In the genomic region with DNA sequence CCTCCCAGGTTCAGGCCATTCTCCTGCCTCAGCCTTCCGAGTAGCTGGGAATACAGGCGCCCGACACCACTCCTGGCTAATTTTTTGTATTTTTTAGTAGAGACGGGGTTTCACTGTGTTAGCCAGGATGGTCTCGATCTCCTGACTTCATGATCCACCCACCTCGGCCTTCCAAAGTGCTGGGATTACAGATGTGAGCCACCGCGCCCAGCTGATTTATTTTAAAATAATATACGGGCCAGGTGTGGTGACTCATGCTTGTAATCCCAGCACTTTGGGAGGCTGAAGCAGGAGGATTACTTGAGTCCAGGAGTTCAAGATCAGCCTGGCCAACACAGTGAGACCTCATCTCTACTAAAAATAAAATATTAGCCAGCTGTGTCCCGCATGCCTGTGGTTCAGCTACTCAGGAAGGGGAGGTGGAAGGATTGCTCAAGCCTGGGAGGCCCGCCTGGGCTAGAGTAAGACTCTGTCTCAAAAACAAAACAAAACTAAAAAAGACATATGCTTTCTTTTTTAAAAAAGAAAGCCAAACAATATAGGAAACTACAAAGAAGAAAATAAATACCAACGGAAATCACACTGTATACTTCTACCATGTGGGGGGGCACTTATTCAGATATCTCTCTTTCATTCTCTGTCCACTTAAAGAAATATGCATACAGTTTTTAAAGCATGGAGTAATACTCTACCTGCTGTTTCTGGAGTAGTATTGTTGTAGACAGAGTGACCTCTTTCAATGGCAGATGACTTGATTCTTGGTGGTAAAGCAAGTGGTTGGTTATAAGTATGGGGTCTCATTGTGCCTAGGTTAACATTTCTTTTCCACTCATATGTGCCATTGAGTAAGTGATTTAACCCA, we compare ENCODE assay signal across 1 cellular context.
TF ChIP-seq lines count a peak whose summit lies in the region.

No MANE protein-coding gene starts in this region.

TF ChIP-seq in HepG2, 621 proteins besides CTCF, POLR2A, EP300 and RAD21 (continued from another document and continues in another):
- TF ChIP-seq, protein P1, sequence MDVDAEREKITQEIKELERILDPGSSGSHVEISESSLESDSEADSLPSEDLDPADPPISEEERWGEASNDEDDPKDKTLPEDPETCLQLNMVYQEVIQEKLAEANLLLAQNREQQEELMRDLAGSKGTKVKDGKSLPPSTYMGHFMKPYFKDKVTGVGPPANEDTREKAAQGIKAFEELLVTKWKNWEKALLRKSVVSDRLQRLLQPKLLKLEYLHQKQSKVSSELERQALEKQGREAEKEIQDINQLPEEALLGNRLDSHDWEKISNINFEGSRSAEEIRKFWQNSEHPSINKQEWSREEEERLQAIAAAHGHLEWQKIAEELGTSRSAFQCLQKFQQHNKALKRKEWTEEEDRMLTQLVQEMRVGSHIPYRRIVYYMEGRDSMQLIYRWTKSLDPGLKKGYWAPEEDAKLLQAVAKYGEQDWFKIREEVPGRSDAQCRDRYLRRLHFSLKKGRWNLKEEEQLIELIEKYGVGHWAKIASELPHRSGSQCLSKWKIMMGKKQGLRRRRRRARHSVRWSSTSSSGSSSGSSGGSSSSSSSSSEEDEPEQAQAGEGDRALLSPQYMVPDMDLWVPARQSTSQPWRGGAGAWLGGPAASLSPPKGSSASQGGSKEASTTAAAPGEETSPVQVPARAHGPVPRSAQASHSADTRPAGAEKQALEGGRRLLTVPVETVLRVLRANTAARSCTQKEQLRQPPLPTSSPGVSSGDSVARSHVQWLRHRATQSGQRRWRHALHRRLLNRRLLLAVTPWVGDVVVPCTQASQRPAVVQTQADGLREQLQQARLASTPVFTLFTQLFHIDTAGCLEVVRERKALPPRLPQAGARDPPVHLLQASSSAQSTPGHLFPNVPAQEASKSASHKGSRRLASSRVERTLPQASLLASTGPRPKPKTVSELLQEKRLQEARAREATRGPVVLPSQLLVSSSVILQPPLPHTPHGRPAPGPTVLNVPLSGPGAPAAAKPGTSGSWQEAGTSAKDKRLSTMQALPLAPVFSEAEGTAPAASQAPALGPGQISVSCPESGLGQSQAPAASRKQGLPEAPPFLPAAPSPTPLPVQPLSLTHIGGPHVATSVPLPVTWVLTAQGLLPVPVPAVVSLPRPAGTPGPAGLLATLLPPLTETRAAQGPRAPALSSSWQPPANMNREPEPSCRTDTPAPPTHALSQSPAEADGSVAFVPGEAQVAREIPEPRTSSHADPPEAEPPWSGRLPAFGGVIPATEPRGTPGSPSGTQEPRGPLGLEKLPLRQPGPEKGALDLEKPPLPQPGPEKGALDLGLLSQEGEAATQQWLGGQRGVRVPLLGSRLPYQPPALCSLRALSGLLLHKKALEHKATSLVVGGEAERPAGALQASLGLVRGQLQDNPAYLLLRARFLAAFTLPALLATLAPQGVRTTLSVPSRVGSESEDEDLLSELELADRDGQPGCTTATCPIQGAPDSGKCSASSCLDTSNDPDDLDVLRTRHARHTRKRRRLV (CRISPR knock-in tag; IDR thresholded peaks at IDR 0.05) = peak; percentile 65
- TF ChIP-seq RNF2 (conservative IDR thresholded peaks at IDR 0.05; ENCODE audit: low read depth) (no peak), MEIS2 (CRISPR knock-in tag; IDR thresholded peaks at IDR 0.05) (no peak; the same call in 1 of the 2 replicates), CHD2 (IDR thresholded peaks at IDR 0.05; ENCODE audit: low read depth, low read length) (no peak), ZNF530 (CRISPR knock-in tag; IDR thresholded peaks at IDR 0.05; ENCODE audit: low read depth) (no peak), TP53 (CRISPR knock-in tag; conservative IDR thresholded peaks at IDR 0.05) (peak; percentile 77), SRSF4 (IDR thresholded peaks at IDR 0.05; ENCODE audit: low read depth, low read length, poor library complexity, severe bottlenecking) (no peak), TRIM24 (CRISPR knock-in tag; IDR thresholded peaks at IDR 0.05) (no peak), NFE2L2 (IDR thresholded peaks at IDR 0.05; ENCODE audit: low read length) (no peak), REPIN1 (CRISPR knock-in tag; IDR thresholded peaks at IDR 0.05; ENCODE audit: borderline replicate concordance, low read depth) (peak; percentile 57; the same call in 1 of the 2 replicates), MBD4 (IDR thresholded peaks at IDR 0.05; ENCODE audit: borderline replicate concordance, low read length) (no peak; the same call in 1 of the 2 replicates), STAG1 (CRISPR knock-in tag; IDR thresholded peaks at IDR 0.05) (peak; percentile 13; the same call in 1 of the 2 replicates), SAFB2 (CRISPR knock-in tag; IDR thresholded peaks at IDR 0.05; ENCODE audit: borderline replicate concordance, low read depth) (no peak), MTA3 (CRISPR knock-in tag; IDR thresholded peaks at IDR 0.05) (no peak), ZFP36L2 (CRISPR knock-in tag; IDR thresholded peaks at IDR 0.05) (no peak), YEATS2 (CRISPR knock-in tag; IDR thresholded peaks at IDR 0.05; ENCODE audit: borderline replicate concordance) (no peak), ZNF749 (CRISPR knock-in tag; IDR thresholded peaks at IDR 0.05; ENCODE audit: borderline replicate concordance) (no peak), FOSL2 (CRISPR knock-in tag; IDR thresholded peaks at IDR 0.05) (peak; percentile 94), NR3C1 (CRISPR knock-in tag; IDR thresholded peaks at IDR 0.05) (no peak), ZNF160 (CRISPR knock-in tag; IDR thresholded peaks at IDR 0.05) (0 out of 2 replicates have a peak, but pooled peaks have one; percentile 53), ATM (IDR thresholded peaks at IDR 0.05; ENCODE audit: borderline replicate concordance) (no peak), U2AF2 (IDR thresholded peaks at IDR 0.05; ENCODE audit: low read depth, low read length) (0 out of 2 replicates have a peak, but pooled peaks have one; percentile 55)
- TF ChIP-seq, protein P2, sequence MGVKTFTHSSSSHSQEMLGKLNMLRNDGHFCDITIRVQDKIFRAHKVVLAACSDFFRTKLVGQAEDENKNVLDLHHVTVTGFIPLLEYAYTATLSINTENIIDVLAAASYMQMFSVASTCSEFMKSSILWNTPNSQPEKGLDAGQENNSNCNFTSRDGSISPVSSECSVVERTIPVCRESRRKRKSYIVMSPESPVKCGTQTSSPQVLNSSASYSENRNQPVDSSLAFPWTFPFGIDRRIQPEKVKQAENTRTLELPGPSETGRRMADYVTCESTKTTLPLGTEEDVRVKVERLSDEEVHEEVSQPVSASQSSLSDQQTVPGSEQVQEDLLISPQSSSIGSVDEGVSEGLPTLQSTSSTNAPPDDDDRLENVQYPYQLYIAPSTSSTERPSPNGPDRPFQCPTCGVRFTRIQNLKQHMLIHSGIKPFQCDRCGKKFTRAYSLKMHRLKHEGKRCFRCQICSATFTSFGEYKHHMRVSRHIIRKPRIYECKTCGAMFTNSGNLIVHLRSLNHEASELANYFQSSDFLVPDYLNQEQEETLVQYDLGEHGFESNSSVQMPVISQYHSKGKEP (CRISPR knock-in tag; IDR thresholded peaks at IDR 0.05) = no peak
- TF ChIP-seq, protein P3, sequence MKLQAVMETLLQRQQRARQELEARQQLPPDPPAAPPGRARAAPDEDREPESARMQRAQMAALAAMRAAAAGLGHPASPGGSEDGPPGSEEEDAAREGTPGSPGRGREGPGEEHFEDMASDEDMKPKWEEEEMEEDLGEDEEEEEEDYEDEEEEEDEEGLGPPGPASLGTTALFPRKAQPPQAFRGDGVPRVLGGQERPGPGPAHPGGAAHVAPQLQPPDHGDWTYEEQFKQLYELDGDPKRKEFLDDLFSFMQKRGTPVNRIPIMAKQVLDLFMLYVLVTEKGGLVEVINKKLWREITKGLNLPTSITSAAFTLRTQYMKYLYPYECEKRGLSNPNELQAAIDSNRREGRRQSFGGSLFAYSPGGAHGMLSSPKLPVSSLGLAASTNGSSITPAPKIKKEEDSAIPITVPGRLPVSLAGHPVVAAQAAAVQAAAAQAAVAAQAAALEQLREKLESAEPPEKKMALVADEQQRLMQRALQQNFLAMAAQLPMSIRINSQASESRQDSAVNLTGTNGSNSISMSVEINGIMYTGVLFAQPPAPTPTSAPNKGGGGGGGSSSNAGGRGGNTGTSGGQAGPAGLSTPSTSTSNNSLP (IDR thresholded peaks at IDR 0.05; ENCODE audit: low read depth, low read length) = peak; percentile 51; the same call in 1 of the 2 replicates
- TF ChIP-seq, protein P4, sequence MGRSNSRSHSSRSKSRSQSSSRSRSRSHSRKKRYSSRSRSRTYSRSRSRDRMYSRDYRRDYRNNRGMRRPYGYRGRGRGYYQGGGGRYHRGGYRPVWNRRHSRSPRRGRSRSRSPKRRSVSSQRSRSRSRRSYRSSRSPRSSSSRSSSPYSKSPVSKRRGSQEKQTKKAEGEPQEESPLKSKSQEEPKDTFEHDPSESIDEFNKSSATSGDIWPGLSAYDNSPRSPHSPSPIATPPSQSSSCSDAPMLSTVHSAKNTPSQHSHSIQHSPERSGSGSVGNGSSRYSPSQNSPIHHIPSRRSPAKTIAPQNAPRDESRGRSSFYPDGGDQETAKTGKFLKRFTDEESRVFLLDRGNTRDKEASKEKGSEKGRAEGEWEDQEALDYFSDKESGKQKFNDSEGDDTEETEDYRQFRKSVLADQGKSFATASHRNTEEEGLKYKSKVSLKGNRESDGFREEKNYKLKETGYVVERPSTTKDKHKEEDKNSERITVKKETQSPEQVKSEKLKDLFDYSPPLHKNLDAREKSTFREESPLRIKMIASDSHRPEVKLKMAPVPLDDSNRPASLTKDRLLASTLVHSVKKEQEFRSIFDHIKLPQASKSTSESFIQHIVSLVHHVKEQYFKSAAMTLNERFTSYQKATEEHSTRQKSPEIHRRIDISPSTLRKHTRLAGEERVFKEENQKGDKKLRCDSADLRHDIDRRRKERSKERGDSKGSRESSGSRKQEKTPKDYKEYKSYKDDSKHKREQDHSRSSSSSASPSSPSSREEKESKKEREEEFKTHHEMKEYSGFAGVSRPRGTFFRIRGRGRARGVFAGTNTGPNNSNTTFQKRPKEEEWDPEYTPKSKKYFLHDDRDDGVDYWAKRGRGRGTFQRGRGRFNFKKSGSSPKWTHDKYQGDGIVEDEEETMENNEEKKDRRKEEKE (IDR thresholded peaks at IDR 0.05) = no peak
- TF ChIP-seq, protein P5, sequence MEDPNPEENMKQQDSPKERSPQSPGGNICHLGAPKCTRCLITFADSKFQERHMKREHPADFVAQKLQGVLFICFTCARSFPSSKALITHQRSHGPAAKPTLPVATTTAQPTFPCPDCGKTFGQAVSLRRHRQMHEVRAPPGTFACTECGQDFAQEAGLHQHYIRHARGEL (CRISPR knock-in tag; IDR thresholded peaks at IDR 0.05) = no peak
- TF ChIP-seq, protein P6, sequence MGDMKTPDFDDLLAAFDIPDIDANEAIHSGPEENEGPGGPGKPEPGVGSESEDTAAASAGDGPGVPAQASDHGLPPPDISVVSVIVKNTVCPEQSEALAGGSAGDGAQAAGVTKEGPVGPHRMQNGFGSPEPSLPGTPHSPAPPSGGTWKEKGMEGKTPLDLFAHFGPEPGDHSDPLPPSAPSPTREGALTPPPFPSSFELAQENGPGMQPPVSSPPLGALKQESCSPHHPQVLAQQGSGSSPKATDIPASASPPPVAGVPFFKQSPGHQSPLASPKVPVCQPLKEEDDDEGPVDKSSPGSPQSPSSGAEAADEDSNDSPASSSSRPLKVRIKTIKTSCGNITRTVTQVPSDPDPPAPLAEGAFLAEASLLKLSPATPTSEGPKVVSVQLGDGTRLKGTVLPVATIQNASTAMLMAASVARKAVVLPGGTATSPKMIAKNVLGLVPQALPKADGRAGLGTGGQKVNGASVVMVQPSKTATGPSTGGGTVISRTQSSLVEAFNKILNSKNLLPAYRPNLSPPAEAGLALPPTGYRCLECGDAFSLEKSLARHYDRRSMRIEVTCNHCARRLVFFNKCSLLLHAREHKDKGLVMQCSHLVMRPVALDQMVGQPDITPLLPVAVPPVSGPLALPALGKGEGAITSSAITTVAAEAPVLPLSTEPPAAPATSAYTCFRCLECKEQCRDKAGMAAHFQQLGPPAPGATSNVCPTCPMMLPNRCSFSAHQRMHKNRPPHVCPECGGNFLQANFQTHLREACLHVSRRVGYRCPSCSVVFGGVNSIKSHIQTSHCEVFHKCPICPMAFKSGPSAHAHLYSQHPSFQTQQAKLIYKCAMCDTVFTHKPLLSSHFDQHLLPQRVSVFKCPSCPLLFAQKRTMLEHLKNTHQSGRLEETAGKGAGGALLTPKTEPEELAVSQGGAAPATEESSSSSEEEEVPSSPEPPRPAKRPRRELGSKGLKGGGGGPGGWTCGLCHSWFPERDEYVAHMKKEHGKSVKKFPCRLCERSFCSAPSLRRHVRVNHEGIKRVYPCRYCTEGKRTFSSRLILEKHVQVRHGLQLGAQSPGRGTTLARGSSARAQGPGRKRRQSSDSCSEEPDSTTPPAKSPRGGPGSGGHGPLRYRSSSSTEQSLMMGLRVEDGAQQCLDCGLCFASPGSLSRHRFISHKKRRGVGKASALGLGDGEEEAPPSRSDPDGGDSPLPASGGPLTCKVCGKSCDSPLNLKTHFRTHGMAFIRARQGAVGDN (CRISPR knock-in tag; IDR thresholded peaks at IDR 0.05) = 0 out of 2 replicates have a peak, but pooled peaks have one; percentile 11
- TF ChIP-seq, protein P7, sequence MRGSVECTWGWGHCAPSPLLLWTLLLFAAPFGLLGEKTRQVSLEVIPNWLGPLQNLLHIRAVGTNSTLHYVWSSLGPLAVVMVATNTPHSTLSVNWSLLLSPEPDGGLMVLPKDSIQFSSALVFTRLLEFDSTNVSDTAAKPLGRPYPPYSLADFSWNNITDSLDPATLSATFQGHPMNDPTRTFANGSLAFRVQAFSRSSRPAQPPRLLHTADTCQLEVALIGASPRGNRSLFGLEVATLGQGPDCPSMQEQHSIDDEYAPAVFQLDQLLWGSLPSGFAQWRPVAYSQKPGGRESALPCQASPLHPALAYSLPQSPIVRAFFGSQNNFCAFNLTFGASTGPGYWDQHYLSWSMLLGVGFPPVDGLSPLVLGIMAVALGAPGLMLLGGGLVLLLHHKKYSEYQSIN (CRISPR knock-in tag; IDR thresholded peaks at IDR 0.05; ENCODE audit: borderline replicate concordance) = no peak
- TF ChIP-seq, protein P8, sequence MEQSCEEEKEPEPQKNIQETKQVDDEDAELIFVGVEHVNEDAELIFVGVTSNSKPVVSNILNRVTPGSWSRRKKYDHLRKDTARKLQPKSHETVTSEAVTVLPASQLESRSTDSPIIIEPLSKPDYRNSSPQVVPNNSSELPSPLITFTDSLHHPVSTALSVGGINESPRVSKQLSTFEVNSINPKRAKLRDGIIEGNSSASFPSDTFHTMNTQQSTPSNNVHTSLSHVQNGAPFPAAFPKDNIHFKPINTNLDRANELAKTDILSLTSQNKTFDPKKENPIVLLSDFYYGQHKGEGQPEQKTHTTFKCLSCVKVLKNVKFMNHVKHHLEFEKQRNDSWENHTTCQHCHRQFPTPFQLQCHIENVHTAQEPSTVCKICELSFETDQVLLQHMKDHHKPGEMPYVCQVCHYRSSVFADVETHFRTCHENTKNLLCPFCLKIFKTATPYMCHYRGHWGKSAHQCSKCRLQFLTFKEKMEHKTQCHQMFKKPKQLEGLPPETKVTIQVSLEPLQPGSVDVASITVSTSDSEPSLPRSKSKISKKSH (CRISPR knock-in tag; IDR thresholded peaks at IDR 0.05; ENCODE audit: borderline replicate concordance) = no peak
- TF ChIP-seq, protein P9, sequence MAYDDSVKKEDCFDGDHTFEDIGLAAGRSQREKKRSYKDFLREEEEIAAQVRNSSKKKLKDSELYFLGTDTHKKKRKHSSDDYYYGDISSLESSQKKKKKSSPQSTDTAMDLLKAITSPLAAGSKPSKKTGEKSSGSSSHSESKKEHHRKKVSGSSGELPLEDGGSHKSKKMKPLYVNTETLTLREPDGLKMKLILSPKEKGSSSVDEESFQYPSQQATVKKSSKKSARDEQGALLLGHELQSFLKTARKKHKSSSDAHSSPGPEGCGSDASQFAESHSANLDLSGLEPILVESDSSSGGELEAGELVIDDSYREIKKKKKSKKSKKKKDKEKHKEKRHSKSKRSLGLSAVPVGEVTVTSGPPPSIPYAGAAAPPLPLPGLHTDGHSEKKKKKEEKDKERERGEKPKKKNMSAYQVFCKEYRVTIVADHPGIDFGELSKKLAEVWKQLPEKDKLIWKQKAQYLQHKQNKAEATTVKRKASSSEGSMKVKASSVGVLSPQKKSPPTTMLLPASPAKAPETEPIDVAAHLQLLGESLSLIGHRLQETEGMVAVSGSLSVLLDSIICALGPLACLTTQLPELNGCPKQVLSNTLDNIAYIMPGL (CRISPR knock-in tag; IDR thresholded peaks at IDR 0.05; ENCODE audit: borderline replicate concordance in 1 of 2, low read depth in 1 of 2) = no peak; a peak in 1 of 4 replicates
